Comparison of ENCODE assay signal across 11 cellular contexts in the genomic region with DNA sequence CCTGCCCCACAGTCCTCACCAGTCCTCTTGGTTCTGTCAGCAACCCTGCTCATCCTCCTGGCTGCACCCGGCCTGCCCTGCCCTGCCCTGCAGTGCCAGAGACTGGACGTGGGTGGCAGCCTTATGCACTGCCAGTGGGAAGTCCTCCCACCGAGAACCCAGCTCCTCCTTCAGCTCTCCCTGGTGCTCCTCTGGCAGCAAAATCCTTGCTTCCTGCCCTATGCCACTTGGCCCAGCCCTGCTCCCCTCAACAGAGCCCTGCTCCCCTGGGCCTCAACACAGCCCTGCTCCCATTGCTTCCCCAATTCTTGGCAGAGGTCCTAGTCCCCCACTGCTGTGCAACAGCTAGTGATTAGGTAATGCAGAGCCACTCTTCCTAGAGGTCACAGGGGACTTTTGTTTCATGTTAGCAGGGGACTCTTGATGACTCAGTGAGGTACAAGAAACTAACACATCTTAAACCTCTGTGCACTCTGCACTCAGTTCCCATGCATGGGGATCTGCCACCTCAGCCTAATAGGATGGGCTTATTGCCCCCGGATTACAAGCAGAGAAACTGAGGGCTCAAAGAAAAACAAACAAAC. TPM values are rescaled to one million over a fixed set of nuclear protein-coding genes. Genes with fewer than 3 reads are reported as not detected.
DNase-seq lines count a peak whose midpoint lies in the region; ATAC-seq, FAIRE-seq and TF ChIP-seq lines count a peak whose summit lies in the region.
"Had no signal": no experiment of that assay in that cellular context is flagged by ENCODE, and none has a peak within 500 bp of the region (broad histone marks: within the 10 kb centered on the region; RNA-seq: fewer than 3 reads in every experiment).

No MANE protein-coding gene starts in this region.

- peak; percentile 77 for ATAC-seq in HG03039 (IDR thresholded peaks at IDR 0.05; ENCODE audit: unreplicated experiment)

- peak; percentile 46 for FAIRE-seq in urothelium cell line (lab: Jason Lieb, UNC)
- no peak for FAIRE-seq in GM12891 (lab: Jason Lieb, UNC)

- no peaks in the 10 kb centered on the region for H3K9me3 Mint-ChIP-seq in activated naive CD4-positive, alpha-beta T cell treated with anti-CD3 and anti-CD28 coated beads, Interleukin-2, amount 50 U/mL, for 24 hours

- in situ Hi-C loops in SK-MEL-5 (cut with HindIII; ENCODE audit: low pct_unique_long_range_greater_than_20kb, low sequenced_read_pairs), result no loop called here

- H3K27me3 Mint-ChIP-seq in activated naive CD4-positive, alpha-beta T cell treated with anti-CD3 and anti-CD28 coated beads, Interleukin-2, amount 50 U/mL, for 24 hours, result no peaks in the 10 kb centered on the region

- peaks cover 41% of the 10 kb centered on the region for H3K4me1 Mint-ChIP-seq in activated naive CD4-positive, alpha-beta T cell treated with anti-CD3 and anti-CD28 coated beads, Interleukin-2, amount 50 U/mL, for 24 hours

- H3K36me3 Mint-ChIP-seq in activated naive CD4-positive, alpha-beta T cell treated with anti-CD3 and anti-CD28 coated beads, Interleukin-2, amount 50 U/mL, for 24 hours, result no peaks in the 10 kb centered on the region

- TF ChIP-seq POLR2A in GM12891 (IDR thresholded peaks at IDR 0.05; ENCODE audit: low read depth, low read length), result no peak

- no peak for DNase-seq in activated naive CD4-positive, alpha-beta T cell (lab: John Stamatoyannopoulos, UW)
- DNase-seq in SK-MEL-5 (ENCODE audit: low read depth, low spot score) (peak; percentile 20), urothelium cell line (ENCODE audit: low spot score) (peak; percentile 57), GM12891 (ENCODE audit: insufficient read length, low spot score) (no peak), GDM1 (lab: John Stamatoyannopoulos, UW) (no peak)
- no peak for DNase-seq in activated CD4-positive, alpha-beta T cell treated with anti-CD3 and anti-CD28 coated beads for 48 hours
- DNase-seq: HCEC 1CT, NCI-H524 had no signal

- H3K27ac Mint-ChIP-seq in activated naive CD4-positive, alpha-beta T cell treated with anti-CD3 and anti-CD28 coated beads, Interleukin-2, amount 50 U/mL, for 24 hours, result peak overlapping the region; percentile 4

- H3K4me3 Mint-ChIP-seq in activated naive CD4-positive, alpha-beta T cell treated with anti-CD3 and anti-CD28 coated beads, Interleukin-2, amount 50 U/mL, for 24 hours, result no peak overlapping the region

TF ChIP-seq in GM12891, 5 proteins besides CTCF, POLR2A, EP300 and RAD21:
- TF ChIP-seq TAF1 (IDR thresholded peaks at IDR 0.05; ENCODE audit: low read depth, low read length) (no peak), POU2F2 (IDR thresholded peaks at IDR 0.05; ENCODE audit: low read depth, low read length) (no peak), SPI1 (IDR thresholded peaks at IDR 0.05; ENCODE audit: low read depth, low read length) (no peak)

RNA-seq across cellular contexts. Expression of a gene that starts 58.0 kb away (rescaled TPM):
- not detected in 2 replicates for total RNA-seq in SK-MEL-5 (2014; rRNA removed; shearing (Covaris generic))
- not detected in 2 replicates for polyA plus RNA-seq in SK-MEL-5 (2015; cell fraction: cytosol; rRNA removed)
- not detected in 2 replicates for polyA plus RNA-seq in SK-MEL-5 (2015; cell fraction: nucleus; rRNA removed)
- not detected for polyA plus RNA-seq in GM12891 (2012; ENCODE audit: low read depth, missing spikeins)
- total RNA-seq: myocyte had no signal

Comparison
In these comparisons a context has a peak if more than half of its experiments do, and no peak if none do; other contexts are left out.
1. DNase-seq: peak in SK-MEL-5 (single experiment) and urothelium cell line (single experiment); none in activated naive CD4-positive, alpha-beta T cell (0 of 4), GM12891 (single experiment), GDM1 (single experiment) and activated CD4-positive, alpha-beta T cell treated with anti-CD3 and anti-CD28 coated beads for 48 hours (single experiment).